Comparison of ENCODE assay signal across 8 cellular contexts in genomic region chr19:18191640-18192062, GRCh38. TPM values are rescaled to one million over a fixed set of nuclear protein-coding genes. Genes with fewer than 3 reads are reported as not detected.
DNase-seq lines count a peak whose midpoint lies in the region; ATAC-seq and TF ChIP-seq lines count a peak whose summit lies in the region.

No MANE protein-coding gene starts in this region.

- H3K4me2 ChIP-seq in GM23338 = peak overlapping the region; percentile 64; the same call in 1 of the 2 replicates

- peaks cover 22% of the 10 kb centered on the region; the same call in 1 of the 2 replicates for H3F3A ChIP-seq in GM23338 (replicated peaks; ENCODE audit: low read depth)

- H3K27ac ChIP-seq in GM23338 (ENCODE audit: low read depth) (peak overlapping the region; percentile 68), gastroesophageal sphincter (peak overlapping the region; percentile 96 to 99 (median 96)), spleen (peak overlapping the region; percentile 86 to 98 (median 96))

- peaks cover 4% of the 10 kb centered on the region; the same call in 1 of the 3 replicates for H3K9me3 Mint-ChIP-seq in GM23338
- H3K9me3 Mint-ChIP-seq in activated B cell treated with CpG ODN at 0.5 μM for 24 hours = no peaks in the 10 kb centered on the region

- H3K36me3 ChIP-seq in GM23338 (ENCODE audit: insufficient read depth) (no peaks in the 10 kb centered on the region), gastroesophageal sphincter (peaks cover 0 to 11% of the 10 kb centered on the region in 2 donors), spleen (peaks cover 0 to 18% (median 12%) of the 10 kb centered on the region in 6 donors)

- POLR2A ChIA-PET in activated B cell treated with CpG ODN at 0.5 μM for 24 hours (lab: Charles Lee) = interaction anchor here (0.6 to 19.0 kb wide), 23 partner anchors 9 to 888 kb away, joined by 3 to 437 read pairs (median 8); partner anchors contain the start of genes ARRDC2, CCDC124, IFI30 and JUND

- no peak for ATAC-seq in GM23338
- ATAC-seq in activated B cell treated with CpG ODN at 0.5 μM for 24 hours (ENCODE audit: low read depth) = no peak
- no peak for ATAC-seq in gastroesophageal sphincter

- DNase-seq in GM23338 (ENCODE audit: low spot score) (no peak), activated B cell treated with CpG ODN at 0.5 μM for 24 hours (no peak), spleen (peak; percentile 76), NCI-H526 (lab: John Stamatoyannopoulos, UW) (no peak), NCI-H345 (lab: John Stamatoyannopoulos, UW) (no peak), NCI-H2227 (lab: John Stamatoyannopoulos, UW; ENCODE audit: unreplicated experiment) (no peak)
- no peak for DNase-seq in stimulated activated CD4-positive, alpha-beta T cell treated with anti-CD3 and anti-CD28 coated beads, Interleukin-2, amount 100 ng/mL, for 48 hours

- H3K9me2 ChIP-seq in GM23338 (ENCODE audit: insufficient read depth) = no peaks in the 10 kb centered on the region

- intact Hi-C loops in activated B cell treated with CpG ODN at 0.5 μM for 24 hours (cut with micrococcal nuclease) (loop anchor here (1.0 to 5.0 kb wide), 7 partner anchors 10 to 331 kb away; partner anchors contain the start of genes ELL, IFI30, LSM4 and RAB3A), spleen (cut with DNase I; ENCODE audit: low total_unique reads) (no loop called here)

- H3K4me1 ChIP-seq in GM23338 (ENCODE audit: insufficient read depth) = peaks cover 11% of the 10 kb centered on the region; the same call in 1 of the 2 replicates
- peaks cover 0 to 44% (median 16%) of the 10 kb centered on the region in 3 donors for H3K4me1 ChIP-seq in gastroesophageal sphincter
- H3K4me1 ChIP-seq in spleen = peaks cover 16 to 50% (median 26%) of the 10 kb centered on the region in 6 donors

- TF ChIP-seq CTCF in GM23338 (conservative IDR thresholded peaks at IDR 0.05; ENCODE audit: low read depth in 2 of 2) (no peak; a peak in 1 of 4 replicates), activated B cell treated with CpG ODN at 0.5 μM for 24 hours (IDR thresholded peaks at IDR 0.05) (no peak), gastroesophageal sphincter (IDR thresholded peaks at IDR 0.05) (no peak), spleen (IDR thresholded peaks at IDR 0.05 in 8 of 11, conservative IDR thresholded peaks at IDR 0.05 in 3 of 11) (peak in 1 of 11 experiments; percentile 66)

- no peak overlapping the region for H2AFZ ChIP-seq in GM23338

- no peaks in the 10 kb centered on the region for H3K9me3 ChIP-seq in gastroesophageal sphincter
- H3K9me3 ChIP-seq in spleen = no peaks in the 10 kb centered on the region

- H3K4me1 Mint-ChIP-seq in GM23338 (peaks cover 18% of the 10 kb centered on the region; the same call in 2 of the 3 replicates), activated B cell treated with CpG ODN at 0.5 μM for 24 hours (peaks cover 46% of the 10 kb centered on the region)

- H3K27ac Mint-ChIP-seq in GM23338 = peak overlapping the region; percentile 76
- peak overlapping the region; percentile 95 for H3K27ac Mint-ChIP-seq in activated B cell treated with CpG ODN at 0.5 μM for 24 hours

- H3K27me3 Mint-ChIP-seq in GM23338 (ENCODE audit: insufficient read depth, low read depth, poor library complexity) (peaks cover 18% of the 10 kb centered on the region), activated B cell treated with CpG ODN at 0.5 μM for 24 hours (no peaks in the 10 kb centered on the region)

- no peak overlapping the region for H3K4me3 ChIP-seq in GM23338
- H3K4me3 ChIP-seq in gastroesophageal sphincter = peak overlapping the region; percentile 62 to 85
- peak overlapping the region in 5 of 8 donors; percentile 47 to 93 (median 75) for H3K4me3 ChIP-seq in spleen

- H4K20me1 ChIP-seq in GM23338 (replicated peaks; ENCODE audit: insufficient read depth) = peaks cover 15% of the 10 kb centered on the region

- 56% methylated on average over 5 of the region's 5 CpGs; no CpG with 5 or more reads in 1 of the 2 donors for WGBS in gastroesophageal sphincter (ENCODE audit: low coverage in 1 of 2), 2 donors
- 56 to 76% (median 66%) methylated on average over 5 of the region's 5 CpGs for WGBS in spleen, 5 donors

- H3K79me2 ChIP-seq in GM23338 (replicated peaks; ENCODE audit: insufficient read depth) = peaks cover 6% of the 10 kb centered on the region

- TF ChIP-seq EP300 in gastroesophageal sphincter (IDR thresholded peaks at IDR 0.05) = no peak

- peak overlapping the region; percentile 89; the same call in 2 of the 3 replicates for H3K4me3 Mint-ChIP-seq in GM23338
- H3K4me3 Mint-ChIP-seq in activated B cell treated with CpG ODN at 0.5 μM for 24 hours = peak overlapping the region; percentile 87

- CTCF ChIA-PET in activated B cell treated with CpG ODN at 0.5 μM for 24 hours (lab: Charles Lee) = interaction anchor here (0.8 to 2.3 kb wide), 23 partner anchors 8 to 253 kb away, joined by 3 to 23 read pairs (median 5); partner anchors contain the start of genes IFI30, LSM4 and RAB3A

- peaks cover 11% of the 10 kb centered on the region; the same call in 2 of the 3 replicates for H3K36me3 Mint-ChIP-seq in GM23338 (ENCODE audit: low read depth)
- H3K36me3 Mint-ChIP-seq in activated B cell treated with CpG ODN at 0.5 μM for 24 hours (ENCODE audit: low read depth) = peaks cover 18% of the 10 kb centered on the region

- no peak for TF ChIP-seq POLR2A in gastroesophageal sphincter (IDR thresholded peaks at IDR 0.05)
- no peak for TF ChIP-seq POLR2A in spleen (IDR thresholded peaks at IDR 0.05)

- H3K27me3 ChIP-seq in GM23338 (ENCODE audit: insufficient read depth) (no peaks in the 10 kb centered on the region), gastroesophageal sphincter (no peaks in the 10 kb centered on the region), spleen (replicated peaks in 1 of 7) (no peaks in the 10 kb centered on the region)

TF ChIP-seq in GM23338, 12 proteins besides CTCF, POLR2A, EP300 and RAD21 (continues in another document):
- TF ChIP-seq EZH2phosphoT487 (IDR thresholded peaks at IDR 0.05; ENCODE audit: unreplicated experiment) = no peak
- no peak for TF ChIP-seq EZH2 (IDR thresholded peaks at IDR 0.05; ENCODE audit: low read depth, unreplicated experiment)
- no peak for TF ChIP-seq ETS1 (IDR thresholded peaks at IDR 0.05)

RNA-seq across cellular contexts. Expression of gene MPV17L2, which starts 1.4 kb away (rescaled TPM):
- total RNA-seq in GM23338 (2014; rRNA removed; shearing (Covaris generic)) = 41.9 and 81.3 TPM in 2 replicates
- polyA plus RNA-seq in GM23338 (2016; fragmentation: Nextera tagmentation; extraction: Ambion mirVana) = 38.7 and 40.2 TPM in 2 replicates
- 17.3 and 17.9 TPM in 2 replicates for total RNA-seq in activated B cell treated with CpG ODN at 0.5 μM for 24 hours
- total RNA-seq in gastroesophageal sphincter = 10 to 100 TPM; 13.8 to 30.7 (median 22.4) TPM
- total RNA-seq in spleen = 10 to 100 TPM in 3 of 7 donors, 1 to 10 TPM in 4; 7.8 to 14.1 (median 9.9) TPM
- polyA plus RNA-seq in spleen = 10 to 100 TPM; 12.1 to 15.4 (median 12.3) TPM

RNA-seq across cellular contexts. Expression of gene RAB3A, which starts 12.2 kb away (rescaled TPM):
- 9.7 and 11.6 TPM in 2 replicates for total RNA-seq in GM23338 (2014; rRNA removed; shearing (Covaris generic))
- polyA plus RNA-seq in GM23338 (2016; fragmentation: Nextera tagmentation; extraction: Ambion mirVana) = 20.3 and 24.1 TPM in 2 replicates
- 3.8 and 4.1 TPM in 2 replicates for total RNA-seq in activated B cell treated with CpG ODN at 0.5 μM for 24 hours
- total RNA-seq in gastroesophageal sphincter = 1 to 10 TPM in 3 of 4 donors, under 1 TPM in 1; 0.92 to 3.8 (median 1.6) TPM
- total RNA-seq in spleen = 1 to 10 TPM; 1.4 to 6.6 (median 3.3) TPM
- 1 to 10 TPM in 2 of 3 donors, under 1 TPM in 1; 0.72 to 1.7 (median 1.3) TPM for polyA plus RNA-seq in spleen

RNA-seq across cellular contexts. Expression of gene IFI30, which starts 18.0 kb away (rescaled TPM):
- 17.1 and 27.4 TPM in 2 replicates for total RNA-seq in GM23338 (2014; rRNA removed; shearing (Covaris generic))
- polyA plus RNA-seq in GM23338 (2016; fragmentation: Nextera tagmentation; extraction: Ambion mirVana) (31.9 and 34.4 TPM in 2 replicates), spleen (100 to 1,000 TPM; 234 to 299 (median 274) TPM)
- total RNA-seq in activated B cell treated with CpG ODN at 0.5 μM for 24 hours (251 and 255 TPM in 2 replicates), gastroesophageal sphincter (10 to 100 TPM in 3 of 4 donors, 1 to 10 TPM in 1; 4.4 to 79.6 (median 40.8) TPM), spleen (100 to 1,000 TPM; 206 to 475 (median 330) TPM)

RNA-seq across cellular contexts. Expression of gene PDE4C, which starts 34.6 kb away (rescaled TPM):
- total RNA-seq in GM23338 (2014; rRNA removed; shearing (Covaris generic)) = 3.6 and 7.1 TPM in 2 replicates
- 1.6 and 2.5 TPM in 2 replicates for polyA plus RNA-seq in GM23338 (2016; fragmentation: Nextera tagmentation; extraction: Ambion mirVana)
- total RNA-seq in activated B cell treated with CpG ODN at 0.5 μM for 24 hours = not detected in 2 replicates
- 1 to 10 TPM in 1 of 4 donors, under 1 TPM in 3; 0.35 to 2.3 (median 0.53) TPM for total RNA-seq in gastroesophageal sphincter
- 1 to 10 TPM in 6 of 7 donors, under 1 TPM in 1; 0.60 to 7.6 (median 3.3) TPM for total RNA-seq in spleen
- polyA plus RNA-seq in spleen = 1 to 10 TPM in 1 of 3 donors, under 1 TPM in 2; 0.07 to 1.2 (median 0.61) TPM

RNA-seq across cellular contexts. Expression of gene PIK3R2, which starts 38.7 kb away (rescaled TPM):
- total RNA-seq in GM23338 (2014; rRNA removed; shearing (Covaris generic)) = 37.1 and 66.6 TPM in 2 replicates
- polyA plus RNA-seq in GM23338 (2016; fragmentation: Nextera tagmentation; extraction: Ambion mirVana) (8.5 and 9.8 TPM in 2 replicates), spleen (1 to 10 TPM; 4.2 to 5.1 (median 4.9) TPM)
- total RNA-seq in activated B cell treated with CpG ODN at 0.5 μM for 24 hours (12.0 and 12.7 TPM in 2 replicates), gastroesophageal sphincter (10 to 100 TPM in 3 of 4 donors, 1 to 10 TPM in 1; 5.3 to 30.1 (median 22.7) TPM), spleen (10 to 100 TPM in 6 of 7 donors, 1 to 10 TPM in 1; 6.6 to 22.7 (median 16.3) TPM)
